ENCODE assay signal across 26 cellular contexts in genomic region chr19:2226840-2227360, GRCh38. TPM values are rescaled to one million over a fixed set of nuclear protein-coding genes. Genes with fewer than 3 reads are reported as not detected.
A peak's percentile ranks its signal among the peaks of the same experiment; 100 is the strongest.
DNase-seq lines count a peak whose midpoint lies in the region; ATAC-seq, FAIRE-seq and TF ChIP-seq lines count a peak whose summit lies in the region.
"Had no signal": no experiment of that assay in that cellular context is flagged by ENCODE, and none has a peak within 500 bp of the region (broad histone marks: within the 10 kb centered on the region; RNA-seq: fewer than 3 reads in every experiment).

No MANE protein-coding gene starts in this region.

- in situ Hi-C loops in KBM-7 (cut with MboI; ENCODE audit: low pct_unique_long_range_greater_than_20kb, low sequenced_read_pairs), result no loop called here

- DNase-seq in HL-60 (ENCODE audit: low read depth in 1 of 2, low spot score in 1 of 2) (peak in 1 of 2 experiments; percentile 52), H1 (ENCODE audit: low read depth in 1 of 2, low spot score in 2 of 2) (no peak), occipital lobe (lab: John Stamatoyannopoulos, UW) (no peak), natural killer cell (no peak), KBM-7 (no peak)
- DNase-seq: AML-193; CD8-positive, alpha-beta memory T cell; DMS 273 treated with DMSO at 0.1 percent for 48 hours; DMS79; H9; HFFc6; NCI-H2029 treated with DMSO at 0.1 percent for 48 hours; NCI-H526 treated with DMSO at 0.1 percent for 48 hours; PC-9; SHP77; T-helper 1 cell had no signal

- H3K79me1 ChIP-seq in H1 (ENCODE audit: low read depth, low read length), result no peaks in the 10 kb centered on the region

- intact Hi-C loops in natural killer cell (cut with micrococcal nuclease), result no loop called here

- no peak overlapping the region for H3K18ac ChIP-seq in H1 (ENCODE audit: extremely low read depth, low read length)

- 98% methylated on average over 14 of the region's 53 CpGs; no CpG with 5 or more reads in 1 of the 2 experiments for WGBS in H1 (ENCODE audit: extremely low coverage in 1 of 2, insufficient coverage in 1 of 2, insufficient read length in 1 of 2, insufficient replicate concordance in 2 of 2, low coverage in 1 of 2, low lambda C conversion rate in 2 of 2, missing lambda C conversion rate in 1 of 2), 2 experiments

- H3K23ac ChIP-seq in H1 (ENCODE audit: insufficient read length), result no peak overlapping the region

- no peaks in the 10 kb centered on the region for H3K9me3 ChIP-seq in BLaER1 treated with 17β-estradiol and CSF1 and Interleukin-3, amounts not matched to agents 10 nM and 100 nM (replicated peaks in 1 of 11)
- H3K9me3 ChIP-seq in OCI-LY3 (ENCODE audit: insufficient read depth, low read length), result no peaks in the 10 kb centered on the region
- H3K9me3 ChIP-seq in H1 (ENCODE audit: insufficient read depth in 2 of 2, low read depth in 1 of 2, low read length in 1 of 2), result no peaks in the 10 kb centered on the region
- H3K9me3 ChIP-seq: A549 had no signal

- no peak overlapping the region for H2AK5ac ChIP-seq in H1 (ENCODE audit: low read depth, low read length)

- POLR2A ChIA-PET in H1 (lab: Charles Lee; ENCODE audit: partially characterized antibody), result interaction anchor here (0.6 to 6.3 kb wide), 4 partner anchors 9 to 50 kb away, joined by 3 to 61 read pairs (median 26); partner anchors contain the start of genes AMH and PLEKHJ1

- H3K23me2 ChIP-seq in H1 (ENCODE audit: low read depth, low read length), result no peaks in the 10 kb centered on the region

- no peaks in the 10 kb centered on the region for H3K36me3 Mint-ChIP-seq in natural killer cell

- H2AFZ ChIP-seq in OCI-LY3 (ENCODE audit: low read depth, low read length) (no peak overlapping the region), H1 (ENCODE audit: low read length) (no peak overlapping the region)
- H2AFZ ChIP-seq: PC-9 had no signal

- H3K27ac ChIP-seq in BLaER1 treated with 17β-estradiol and CSF1 and Interleukin-3, amounts not matched to agents 10 nM and 100 nM, result peak overlapping the region in 2 of 11 experiments; percentile 28 to 62; a peak in 3 of 22 replicates
- peak overlapping the region; percentile 69 for H3K27ac ChIP-seq in HL-60 (replicated peaks)
- H3K27ac ChIP-seq in OCI-LY3 (ENCODE audit: low read length), result no peak overlapping the region
- no peak overlapping the region for H3K27ac ChIP-seq in H1 (ENCODE audit: low read depth, low read length)
- H3K27ac ChIP-seq: A549, PC-9 had no signal

- no peak overlapping the region for H2BK120ac ChIP-seq in H1 (replicated peaks; ENCODE audit: low read depth, low read length)

- peaks cover 0 to 12% (median 0%) of the 10 kb centered on the region in 11 experiments; a peak in 1 of 22 replicates for H3K27me3 ChIP-seq in BLaER1 treated with 17β-estradiol and CSF1 and Interleukin-3, amounts not matched to agents 10 nM and 100 nM
- H3K27me3 ChIP-seq in HL-60 (ENCODE audit: insufficient read depth, poor library complexity, severe bottlenecking) (no peaks in the 10 kb centered on the region), OCI-LY3 (ENCODE audit: low read depth, low read length) (no peaks in the 10 kb centered on the region), H1 (replicated peaks in 1 of 4; ENCODE audit: control insufficient read depth in 3 of 4, extremely low read depth in 1 of 4, insufficient read depth in 3 of 4, low read length in 3 of 4) (no peaks in the 10 kb centered on the region)

- no peak for TF ChIP-seq POLR2A in H1 (IDR thresholded peaks at IDR 0.05; ENCODE audit: control extremely low read depth in 1 of 2, low read depth in 2 of 2, low read length in 2 of 2)

- peak overlapping the region; percentile 44 to 94 (median 65); a peak in 20 of 22 replicates for H3K4me2 ChIP-seq in BLaER1 treated with 17β-estradiol and CSF1 and Interleukin-3, amounts not matched to agents 10 nM and 100 nM
- peak overlapping the region; percentile 65 for H3K4me2 ChIP-seq in OCI-LY3 (ENCODE audit: low read length)
- H3K4me2 ChIP-seq in H1 (ENCODE audit: insufficient read depth in 1 of 2, low read depth in 2 of 2, low read length in 2 of 2), result no peak overlapping the region
- H3K4me2 ChIP-seq: A549, PC-9 had no signal

- no peak overlapping the region for H3K56ac ChIP-seq in H1 (replicated peaks; ENCODE audit: insufficient read length, low read depth, low read length)

- peak overlapping the region; percentile 68; the same call in 1 of the 2 replicates for H4K8ac ChIP-seq in H1 (ENCODE audit: extremely low read depth, insufficient read depth, low read length)

- H3K14ac ChIP-seq in H1 (ENCODE audit: insufficient read length), result no peak overlapping the region

- H3K79me2 ChIP-seq in OCI-LY3 (ENCODE audit: low read length), result peaks cover 3% of the 10 kb centered on the region; the same call in 1 of the 2 replicates
- no peaks in the 10 kb centered on the region for H3K79me2 ChIP-seq in H1 (ENCODE audit: control insufficient read depth in 1 of 2, insufficient read depth in 2 of 2, low read length in 2 of 2)

- TF ChIP-seq RAD21 in H1 (IDR thresholded peaks at IDR 0.05 in 1 of 2, conservative IDR thresholded peaks at IDR 0.05 in 1 of 2; ENCODE audit: low read depth in 2 of 2, low read length in 2 of 2), result no peak

- H3K9me3 Mint-ChIP-seq in natural killer cell, result no peaks in the 10 kb centered on the region
- H3K9me3 Mint-ChIP-seq: CD8-positive, alpha-beta memory T cell; H9; HFFc6; T-helper 2 cell treated with Interferon-gamma antibody and Interleukin-4, amounts not matched to agents 5 μg/mL and 100 μg/mL, for 36 hours had no signal

- CTCF ChIA-PET in H1 (lab: Charles Lee; ENCODE audit: partially characterized antibody), result interaction anchor here (1.4 to 4.4 kb wide), 4 partner anchors 8 to 75 kb away, joined by 3 to 19 read pairs (median 5); no protein-coding TSS in a partner anchor

- no peak overlapping the region for H2BK20ac ChIP-seq in H1 (ENCODE audit: low read length)

- H2BK12ac ChIP-seq in H1 (ENCODE audit: low read depth, low read length), result no peak overlapping the region

- FAIRE-seq in H1 (lab: Jason Lieb, UNC), result no peak
- FAIRE-seq: A549 had no signal

- peaks cover 45 to 100% (median 98%) of the 10 kb centered on the region in 10 experiments for H3K4me1 ChIP-seq in BLaER1 treated with 17β-estradiol and CSF1 and Interleukin-3, amounts not matched to agents 10 nM and 100 nM
- H3K4me1 ChIP-seq in OCI-LY3 (ENCODE audit: low read length) (peaks cover 14% of the 10 kb centered on the region), H1 (replicated peaks in 1 of 4; ENCODE audit: control insufficient read depth in 3 of 4, insufficient read depth in 4 of 4, low read length in 3 of 4) (no peaks in the 10 kb centered on the region)
- H3K4me1 ChIP-seq: A549 had no signal

- ATAC-seq in natural killer cell (no peak), HG03442 (IDR thresholded peaks at IDR 0.05; ENCODE audit: unreplicated experiment) (no peak)
- ATAC-seq: A549 had no signal

- H3K27me3 Mint-ChIP-seq in natural killer cell (ENCODE audit: low read depth in 2 of 2), result no peaks in the 10 kb centered on the region
- H3K27me3 Mint-ChIP-seq: CD8-positive, alpha-beta memory T cell had no signal

- H3K9ac ChIP-seq in BLaER1 treated with 17β-estradiol and CSF1 and Interleukin-3, amounts not matched to agents 10 nM and 100 nM, result peak overlapping the region in 1 of 11 experiments; percentile 27; a peak in 2 of 22 replicates
- H3K9ac ChIP-seq in OCI-LY3 (ENCODE audit: low read length) (no peak overlapping the region), H1 (replicated peaks in 1 of 4; ENCODE audit: extremely low read depth in 1 of 4, low read depth in 3 of 4, low read length in 3 of 4) (no peak overlapping the region)

- H3K36me3 ChIP-seq in BLaER1 treated with 17β-estradiol and CSF1 and Interleukin-3, amounts not matched to agents 10 nM and 100 nM, result peaks cover 74 to 87% (median 77%) of the 10 kb centered on the region in 11 experiments
- H3K36me3 ChIP-seq in OCI-LY3 (replicated peaks; ENCODE audit: low read depth, low read length) (peaks cover 60% of the 10 kb centered on the region), H1 (ENCODE audit: control insufficient read depth in 2 of 4, insufficient read depth in 4 of 4, low read length in 3 of 4) (peaks cover 0 to 55% (median 16%) of the 10 kb centered on the region in 4 experiments)

- no peak for TF ChIP-seq EP300 in H1 (IDR thresholded peaks at IDR 0.05; ENCODE audit: borderline replicate concordance in 1 of 2, low read depth in 2 of 2, low read length in 2 of 2)

- no peak overlapping the region for H2BK15ac ChIP-seq in H1 (ENCODE audit: low read length)

- no peak overlapping the region for H3K4ac ChIP-seq in H1 (replicated peaks; ENCODE audit: insufficient read length, low read depth, low read length)

- H3K4me3 ChIP-seq in BLaER1 treated with 17β-estradiol and CSF1 and Interleukin-3, amounts not matched to agents 10 nM and 100 nM, result no peak overlapping the region
- H3K4me3 ChIP-seq in HL-60 (replicated peaks; ENCODE audit: insufficient read depth, low read length) (no peak overlapping the region), OCI-LY3 (ENCODE audit: low read length) (no peak overlapping the region), H1 (ENCODE audit: extremely low read depth in 1 of 4, insufficient read depth in 2 of 4, low read depth in 3 of 4, low read length in 4 of 4) (no peak overlapping the region)
- H3K4me3 ChIP-seq: A549, PC-9 had no signal

- H3K4me1 Mint-ChIP-seq in natural killer cell, result peaks cover 6 to 11% of the 10 kb centered on the region in 2 donors
- H3K4me1 Mint-ChIP-seq: CD14-positive monocyte, H9 had no signal

- H2BK5ac ChIP-seq in H1 (ENCODE audit: low read depth, low read length), result no peak overlapping the region

- H4K20me1 ChIP-seq in BLaER1 treated with 17β-estradiol and CSF1 and Interleukin-3, amounts not matched to agents 10 nM and 100 nM, result peaks cover 88 to 100% (median 97%) of the 10 kb centered on the region in 11 experiments
- H4K20me1 ChIP-seq in OCI-LY3 (ENCODE audit: insufficient read depth, low read length) (peaks cover 28% of the 10 kb centered on the region), H1 (replicated peaks in 1 of 2; ENCODE audit: control insufficient read depth in 1 of 2, insufficient read depth in 2 of 2, low read length in 2 of 2) (peaks cover 0 to 14% of the 10 kb centered on the region in 2 experiments)

- H4K5ac ChIP-seq in H1 (ENCODE audit: insufficient read length, low read depth, low read length), result no peak overlapping the region

- H4K91ac ChIP-seq in H1 (replicated peaks; ENCODE audit: insufficient read length, low read length), result no peak overlapping the region

- H3K27ac Mint-ChIP-seq in natural killer cell, result no peak overlapping the region
- H3K27ac Mint-ChIP-seq: CD8-positive, alpha-beta memory T cell; H9; HFFc6; T-helper 2 cell treated with Interferon-gamma antibody and Interleukin-4, amounts not matched to agents 5 μg/mL and 100 μg/mL, for 36 hours had no signal

- TF ChIP-seq CTCF in HL-60 (IDR thresholded peaks at IDR 0.05; ENCODE audit: insufficient read depth, low read length), result no peak
- TF ChIP-seq CTCF in OCI-LY3 (IDR thresholded peaks at IDR 0.05; ENCODE audit: low read depth, low read length), result no peak
- no peak for TF ChIP-seq CTCF in H1 (IDR thresholded peaks at IDR 0.05; ENCODE audit: control extremely low read depth in 1 of 3, insufficient read depth in 1 of 3, low read depth in 1 of 3, low read length in 3 of 3)
- TF ChIP-seq CTCF in natural killer cell (IDR thresholded peaks at IDR 0.05), result no peak

- H3K4me3 Mint-ChIP-seq in natural killer cell, result no peak overlapping the region
- H3K4me3 Mint-ChIP-seq: CD14-positive monocyte; CD8-positive, alpha-beta memory T cell; H9; HFFc6; T-helper 2 cell treated with Interferon-gamma antibody and Interleukin-4, amounts not matched to agents 5 μg/mL and 100 μg/mL, for 36 hours had no signal

RNA-seq across cellular contexts. Expression of gene PLEKHJ1, which starts 9.2 kb away (rescaled TPM):
- total RNA-seq in H1 (2021; fragmentation: NEBNext Ultra II Directional; extraction: Animal tissue kit (Norgen Biotek cat#: 25700)), result 135 TPM in 2 replicates
- 187 and 235 TPM in 2 replicates for polyA plus RNA-seq in H1 (2011; rRNA removed)
- polyA plus RNA-seq in H1 (2011; cell fraction: cytosol; rRNA removed), result 217 TPM
- polyA plus RNA-seq in H1 (2011; cell fraction: nucleus; rRNA removed), result 175 TPM
- polyA plus RNA-seq in H1 (2012, experiment 1 of 2), result 118 to 165 TPM (median 146 TPM) in 4 replicates
- 185 TPM for polyA plus RNA-seq in H1 (2012, experiment 2 of 2)
- 108 TPM for polyA plus RNA-seq in H1 (2013, experiment 1 of 2)
- 117 TPM for polyA plus RNA-seq in H1 (2013, experiment 2 of 2)
- polyA minus RNA-seq in H1 (2011; rRNA and poly(A)+ RNA removed), result 29.0 and 35.2 TPM in 2 replicates
- polyA minus RNA-seq in H1 (2011; cell fraction: cytosol; rRNA and poly(A)+ RNA removed), result 43.3 TPM
- 40.6 TPM for polyA minus RNA-seq in H1 (2011; cell fraction: nucleus; rRNA and poly(A)+ RNA removed)
- 35.7 TPM for total RNA-seq in occipital lobe
- total RNA-seq in natural killer cell, result 10 to 100 TPM; 36.7 to 45.8 (median 44.7) TPM

RNA-seq across cellular contexts. Expression of gene SF3A2, which starts 9.7 kb away (rescaled TPM):
- total RNA-seq in H1 (2021; fragmentation: NEBNext Ultra II Directional; extraction: Animal tissue kit (Norgen Biotek cat#: 25700)), result 142 and 146 TPM in 2 replicates
- polyA plus RNA-seq in H1 (2011; rRNA removed), result 15.3 and 31.2 TPM in 2 replicates
- 22.1 TPM for polyA plus RNA-seq in H1 (2011; cell fraction: cytosol; rRNA removed)
- polyA plus RNA-seq in H1 (2011; cell fraction: nucleus; rRNA removed), result 171 TPM
- polyA plus RNA-seq in H1 (2012, experiment 1 of 2), result 97.0 to 157 TPM (median 147 TPM) in 4 replicates
- polyA plus RNA-seq in H1 (2012, experiment 2 of 2), result 117 TPM
- polyA plus RNA-seq in H1 (2013, experiment 1 of 2), result 109 TPM
- polyA plus RNA-seq in H1 (2013, experiment 2 of 2), result 101 TPM
- polyA minus RNA-seq in H1 (2011; rRNA and poly(A)+ RNA removed), result 18.4 and 22.8 TPM in 2 replicates
- polyA minus RNA-seq in H1 (2011; cell fraction: cytosol; rRNA and poly(A)+ RNA removed), result 64.4 TPM
- polyA minus RNA-seq in H1 (2011; cell fraction: nucleus; rRNA and poly(A)+ RNA removed), result 112 TPM
- total RNA-seq in occipital lobe (26.4 TPM), natural killer cell (100 to 1,000 TPM; 143 to 165 (median 147) TPM)

RNA-seq across cellular contexts. Expression of gene AMH, which starts 22.2 kb away (rescaled TPM):
- 13.0 and 15.4 TPM in 2 replicates for total RNA-seq in H1 (2021; fragmentation: NEBNext Ultra II Directional; extraction: Animal tissue kit (Norgen Biotek cat#: 25700))
- polyA plus RNA-seq in H1 (2011; rRNA removed), result 10.5 and 19.3 TPM in 2 replicates
- polyA plus RNA-seq in H1 (2011; cell fraction: cytosol; rRNA removed), result 10.1 TPM
- 104 TPM for polyA plus RNA-seq in H1 (2011; cell fraction: nucleus; rRNA removed)
- 12.7 to 23.7 TPM (median 18.4 TPM) in 4 replicates for polyA plus RNA-seq in H1 (2012, experiment 1 of 2)
- 9.0 TPM for polyA plus RNA-seq in H1 (2012, experiment 2 of 2)
- polyA plus RNA-seq in H1 (2013, experiment 1 of 2), result 6.7 TPM
- 5.6 TPM for polyA plus RNA-seq in H1 (2013, experiment 2 of 2)
- polyA minus RNA-seq in H1 (2011; rRNA and poly(A)+ RNA removed), result 0.46 and 0.63 TPM in 2 replicates
- 3.1 TPM for polyA minus RNA-seq in H1 (2011; cell fraction: cytosol; rRNA and poly(A)+ RNA removed)
- polyA minus RNA-seq in H1 (2011; cell fraction: nucleus; rRNA and poly(A)+ RNA removed), result 13.1 TPM
- total RNA-seq in occipital lobe (not detected), natural killer cell (1 to 10 TPM in 1 of 3 donors, under 1 TPM in 2; 0.55 to 2.1 (median 0.88) TPM)
- polyA plus RNA-seq: CD14-positive monocyte; CD8-positive, alpha-beta memory T cell had no signal

RNA-seq across cellular contexts. Expression of gene JSRP1, which starts 29.3 kb away (rescaled TPM):
- 0.56 and 1.7 TPM in 2 replicates for total RNA-seq in H1 (2021; fragmentation: NEBNext Ultra II Directional; extraction: Animal tissue kit (Norgen Biotek cat#: 25700))
- polyA plus RNA-seq in H1 (2011; rRNA removed), result 0.24 and 0.53 TPM in 2 replicates
- 0.41 TPM for polyA plus RNA-seq in H1 (2011; cell fraction: cytosol; rRNA removed)
- 0.10 TPM for polyA plus RNA-seq in H1 (2011; cell fraction: nucleus; rRNA removed)
- 0.40 to 2.0 TPM (median 1.1 TPM) in 3 of 4 replicates, not detected in the other for polyA plus RNA-seq in H1 (2012, experiment 1 of 2)
- not detected for polyA plus RNA-seq in H1 (2012, experiment 2 of 2)
- 0.83 TPM for polyA plus RNA-seq in H1 (2013, experiment 1 of 2)
- polyA plus RNA-seq in H1 (2013, experiment 2 of 2), result 0.96 TPM
- not detected in 2 replicates for polyA minus RNA-seq in H1 (2011; rRNA and poly(A)+ RNA removed)
- not detected for polyA minus RNA-seq in H1 (2011; cell fraction: cytosol; rRNA and poly(A)+ RNA removed)
- not detected for polyA minus RNA-seq in H1 (2011; cell fraction: nucleus; rRNA and poly(A)+ RNA removed)
- total RNA-seq in occipital lobe (not detected), natural killer cell (1 to 10 TPM in 1 of 3 donors, under 1 TPM in 1, not detected in 1; 0.82 to 2.0 TPM)
- total RNA-seq: NCI-H460, RPMI7951 had no signal

RNA-seq across cellular contexts. Expression of gene PEAK3, which starts 55.1 kb away (rescaled TPM):
- total RNA-seq in H1 (2021; fragmentation: NEBNext Ultra II Directional; extraction: Animal tissue kit (Norgen Biotek cat#: 25700)), result not detected in 2 replicates
- not detected in 2 replicates for polyA plus RNA-seq in H1 (2011; rRNA removed)
- not detected for polyA plus RNA-seq in H1 (2011; cell fraction: cytosol; rRNA removed)
- polyA plus RNA-seq in H1 (2011; cell fraction: nucleus; rRNA removed), result not detected
- polyA plus RNA-seq in H1 (2012, experiment 1 of 2), result 0.06 to 0.11 TPM in 2 of 4 replicates, not detected in the others
- polyA plus RNA-seq in H1 (2012, experiment 2 of 2), result not detected
- polyA plus RNA-seq in H1 (2013, experiment 1 of 2), result not detected
- not detected for polyA plus RNA-seq in H1 (2013, experiment 2 of 2)
- polyA minus RNA-seq in H1 (2011; rRNA and poly(A)+ RNA removed), result not detected in 2 replicates
- not detected for polyA minus RNA-seq in H1 (2011; cell fraction: cytosol; rRNA and poly(A)+ RNA removed)
- polyA minus RNA-seq in H1 (2011; cell fraction: nucleus; rRNA and poly(A)+ RNA removed), result not detected
- total RNA-seq in occipital lobe, result not detected
- 1 to 10 TPM; 5.7 to 9.5 (median 8.4) TPM for total RNA-seq in natural killer cell
- total RNA-seq: CD8-positive, alpha-beta memory T cell; H9; MCF 10A; NCI-H460; PC-9; SK-MEL-5 had no signal
- polyA plus RNA-seq: A549 had no signal

Comparison
In these comparisons a context has a peak if more than half of its experiments do, and no peak if none do; other contexts are left out.
1. H3K4me2 ChIP-seq: peak in BLaER1 treated with 17β-estradiol and CSF1 and Interleukin-3, amounts not matched to agents 10 nM and 100 nM (11 of 11) and OCI-LY3 (single experiment); none in H1 (0 of 2).